1 cellular context compared by ENCODE assay signal in genomic region chr10:73992899-73993788, GRCh38.
TF ChIP-seq lines count a peak whose summit lies in the region.

No MANE protein-coding gene starts in this region.

TF ChIP-seq in GM23338, 12 proteins besides CTCF, POLR2A, EP300 and RAD21 (continued from another document):
- TF ChIP-seq REST (IDR thresholded peaks at IDR 0.05; ENCODE audit: unreplicated experiment): no peak
